ENCODE assay signal across 8 cellular contexts in the genomic region with DNA sequence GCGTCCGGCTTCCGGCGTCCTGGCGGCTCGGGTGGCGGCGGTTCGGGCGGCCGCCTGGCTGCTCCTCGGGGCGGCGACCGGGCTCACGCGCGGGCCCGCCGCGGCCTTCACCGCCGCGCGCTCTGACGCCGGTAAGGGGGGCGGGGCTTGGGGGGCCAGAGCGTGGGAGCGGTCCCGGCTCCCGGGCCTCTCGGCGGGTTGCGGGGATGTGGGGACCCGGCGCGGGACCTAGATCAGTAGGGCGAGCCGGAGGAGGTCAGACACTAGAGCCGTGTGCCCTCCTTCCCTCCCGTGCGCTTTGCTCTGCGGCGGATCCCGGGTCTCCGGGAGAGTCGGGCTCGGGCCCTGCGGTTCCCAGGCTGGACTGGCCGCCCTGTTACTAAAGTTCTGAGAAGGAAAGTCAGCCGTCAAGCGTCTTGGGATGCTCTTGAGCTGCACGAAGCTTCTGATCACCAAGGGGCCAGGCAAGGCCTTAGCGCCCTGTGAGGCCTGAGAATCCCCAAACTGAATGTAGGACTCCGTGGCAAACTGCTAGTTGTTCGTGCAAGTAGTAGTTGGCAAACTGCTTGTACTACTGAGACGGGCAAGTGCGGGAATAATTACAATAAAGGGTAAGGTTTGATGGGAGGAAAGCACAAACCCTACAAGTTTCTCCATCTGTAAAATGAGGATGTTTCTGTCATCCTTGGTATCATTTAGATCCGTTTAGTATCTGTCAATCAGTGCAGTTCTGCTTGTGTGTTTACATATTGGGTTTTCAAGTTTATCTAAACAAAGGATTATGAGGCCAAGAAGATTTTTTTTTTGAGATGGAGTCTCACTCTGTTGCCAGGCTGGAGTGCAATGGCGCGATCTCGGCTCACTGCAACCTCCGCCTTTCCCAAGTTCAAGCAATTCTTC. TPM values are rescaled to one million over a fixed set of nuclear protein-coding genes. Genes with fewer than 3 reads are reported as not detected.
DNase-seq lines count a peak whose midpoint lies in the region; ATAC-seq and TF ChIP-seq lines count a peak whose summit lies in the region.

No MANE protein-coding gene starts in this region.

- H3K36me3 Mint-ChIP-seq in activated T-helper 2 cell treated with anti-CD3 and anti-CD28 coated beads, Interferon-gamma antibody, Interleukin-2, Interleukin-4, amounts not matched to agents 10 μg/mL and 5 μg/mL and 100 μg/mL, durations not matched to agents 14 hours and 24 hours and 36 hours (ENCODE audit: low read depth), result peaks cover 30% of the 10 kb centered on the region

- no peaks in the 10 kb centered on the region for H3K9me3 Mint-ChIP-seq in activated T-helper 2 cell treated with anti-CD3 and anti-CD28 coated beads, Interferon-gamma antibody, Interleukin-2, Interleukin-4, amounts not matched to agents 10 μg/mL and 5 μg/mL and 100 μg/mL, durations not matched to agents 14 hours and 24 hours and 36 hours

- H3K4me1 ChIP-seq in foreskin keratinocyte, result peaks cover 10% of the 10 kb centered on the region

- peak; percentile 80 for DNase-seq in NK-92 treated with Interleukin-12 subunit alpha and Interleukin-12 subunit beta, amount 100 ng/mL, for 24 hours (lab: John Stamatoyannopoulos, UW)
- no peak for DNase-seq in NK-92 (lab: John Stamatoyannopoulos, UW; ENCODE audit: unreplicated experiment)
- DNase-seq in NCI-H524 treated with DMSO at 0.1 percent for 48 hours (lab: John Stamatoyannopoulos, UW), result peak; percentile 4
- no peak for DNase-seq in activated T-helper 2 cell treated with anti-CD3 and anti-CD28 coated beads, Interferon-gamma antibody, Interleukin-2, Interleukin-4, amounts not matched to agents 10 μg/mL and 5 μg/mL and 100 μg/mL, durations not matched to agents 14 hours and 24 hours and 36 hours (ENCODE audit: low spot score)
- peak; percentile 21 to 48 for DNase-seq in foreskin keratinocyte
- peak; percentile 80 for DNase-seq in occipital lobe (lab: John Stamatoyannopoulos, UW)

- H3K4me3 Mint-ChIP-seq in activated T-helper 2 cell treated with anti-CD3 and anti-CD28 coated beads, Interferon-gamma antibody, Interleukin-2, Interleukin-4, amounts not matched to agents 10 μg/mL and 5 μg/mL and 100 μg/mL, durations not matched to agents 14 hours and 24 hours and 36 hours (ENCODE audit: low read depth), result peak overlapping the region; percentile 89

- H3K27me3 ChIP-seq in foreskin keratinocyte, result no peaks in the 10 kb centered on the region

- peaks cover 35% of the 10 kb centered on the region for H3K4me1 Mint-ChIP-seq in activated T-helper 2 cell treated with anti-CD3 and anti-CD28 coated beads, Interferon-gamma antibody, Interleukin-2, Interleukin-4, amounts not matched to agents 10 μg/mL and 5 μg/mL and 100 μg/mL, durations not matched to agents 14 hours and 24 hours and 36 hours (ENCODE audit: low read depth)

- intact Hi-C loops in activated T-helper 2 cell treated with anti-CD3 and anti-CD28 coated beads, Interferon-gamma antibody, Interleukin-2, Interleukin-4, amounts not matched to agents 10 μg/mL and 5 μg/mL and 100 μg/mL, durations not matched to agents 14 hours and 24 hours and 36 hours (cut with micrococcal nuclease), result loop anchor here (1.0 to 2.0 kb wide), 4 partner anchors 14 to 230 kb away; partner anchors contain the start of genes NCBP2 and PAK2

- H3K27ac Mint-ChIP-seq in activated T-helper 2 cell treated with anti-CD3 and anti-CD28 coated beads, Interferon-gamma antibody, Interleukin-2, Interleukin-4, amounts not matched to agents 10 μg/mL and 5 μg/mL and 100 μg/mL, durations not matched to agents 14 hours and 24 hours and 36 hours, result peak overlapping the region; percentile 85

- TF ChIP-seq CTCF in foreskin keratinocyte (conservative IDR thresholded peaks at IDR 0.05), result no peak

- peak overlapping the region; percentile 75 for H3K27ac ChIP-seq in foreskin keratinocyte
- H3K27ac ChIP-seq in temporal lobe (ENCODE audit: low read depth, low read length), result peak overlapping the region; percentile 61

- ATAC-seq in HG02852 (IDR thresholded peaks at IDR 0.05; ENCODE audit: unreplicated experiment), result peak; percentile 52
- ATAC-seq in foreskin keratinocyte, result peak; percentile 67

- H3K27me3 Mint-ChIP-seq in activated T-helper 2 cell treated with anti-CD3 and anti-CD28 coated beads, Interferon-gamma antibody, Interleukin-2, Interleukin-4, amounts not matched to agents 10 μg/mL and 5 μg/mL and 100 μg/mL, durations not matched to agents 14 hours and 24 hours and 36 hours (ENCODE audit: low read depth), result no peaks in the 10 kb centered on the region

RNA-seq across cellular contexts. Expression of gene PIGX, which starts 0.6 kb away (rescaled TPM):
- 65.7 and 70.8 TPM in 2 replicates for total RNA-seq in activated T-helper 2 cell treated with anti-CD3 and anti-CD28 coated beads, Interferon-gamma antibody, Interleukin-2, Interleukin-4, amounts not matched to agents 10 μg/mL and 5 μg/mL and 100 μg/mL, durations not matched to agents 14 hours and 24 hours and 36 hours
- total RNA-seq in foreskin keratinocyte (22.7 and 27.7 TPM in 2 replicates), occipital lobe (46.6 TPM), temporal lobe (43.8 TPM)
- polyA plus RNA-seq in foreskin keratinocyte, result 15.8 and 20.9 TPM in 2 replicates

RNA-seq across cellular contexts. Expression of gene CEP19, which starts 0.7 kb away (rescaled TPM):
- total RNA-seq in activated T-helper 2 cell treated with anti-CD3 and anti-CD28 coated beads, Interferon-gamma antibody, Interleukin-2, Interleukin-4, amounts not matched to agents 10 μg/mL and 5 μg/mL and 100 μg/mL, durations not matched to agents 14 hours and 24 hours and 36 hours, result 3.7 and 4.5 TPM in 2 replicates
- total RNA-seq in foreskin keratinocyte, result 1.9 and 2.4 TPM in 2 replicates
- polyA plus RNA-seq in foreskin keratinocyte, result 1.1 and 1.2 TPM in 2 replicates
- total RNA-seq in occipital lobe, result 8.0 TPM
- total RNA-seq in temporal lobe, result 6.9 TPM

RNA-seq across cellular contexts. Expression of gene PAK2, which starts 26.9 kb away (rescaled TPM):
- 103 and 107 TPM in 2 replicates for total RNA-seq in activated T-helper 2 cell treated with anti-CD3 and anti-CD28 coated beads, Interferon-gamma antibody, Interleukin-2, Interleukin-4, amounts not matched to agents 10 μg/mL and 5 μg/mL and 100 μg/mL, durations not matched to agents 14 hours and 24 hours and 36 hours
- total RNA-seq in foreskin keratinocyte, result 62.3 and 63.3 TPM in 2 replicates
- polyA plus RNA-seq in foreskin keratinocyte, result 16.4 and 21.3 TPM in 2 replicates
- 54.4 TPM for total RNA-seq in occipital lobe
- 61.0 TPM for total RNA-seq in temporal lobe

Comparison
In these comparisons a context has a peak if more than half of its experiments do, and no peak if none do; other contexts are left out.
1. DNase-seq: peak in NK-92 treated with Interleukin-12 subunit alpha and Interleukin-12 subunit beta, amount 100 ng/mL, for 24 hours (single experiment), NCI-H524 treated with DMSO at 0.1 percent for 48 hours (single experiment), foreskin keratinocyte (2 of 2) and occipital lobe (single experiment); none in NK-92 (single experiment) and activated T-helper 2 cell treated with anti-CD3 and anti-CD28 coated beads, Interferon-gamma antibody, Interleukin-2, Interleukin-4, amounts not matched to agents 10 μg/mL and 5 μg/mL and 100 μg/mL, durations not matched to agents 14 hours and 24 hours and 36 hours (single experiment).